In the genomic region with DNA sequence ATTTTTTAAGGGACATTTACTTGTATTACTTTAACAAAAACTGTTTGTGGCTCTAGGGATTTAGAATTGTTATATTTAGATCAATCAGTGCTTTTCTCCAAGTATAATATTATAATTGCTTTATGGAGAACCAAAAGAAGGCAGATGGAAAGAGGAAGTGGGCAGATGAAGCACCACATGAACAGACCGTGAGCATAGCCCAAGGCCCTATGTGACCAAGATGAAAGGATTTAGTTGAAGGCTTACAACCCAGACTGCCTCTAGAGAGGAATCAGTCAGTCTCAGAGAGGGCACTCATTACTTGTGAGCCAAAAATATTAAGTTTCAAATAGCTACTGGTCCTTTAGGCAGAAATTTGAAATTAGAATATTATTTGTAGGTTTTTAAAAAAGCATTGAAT, we compare ENCODE assay signal across 25 cellular contexts.
"Had no signal": no experiment of that assay in that cellular context is flagged by ENCODE, and none has a peak within 500 bp of the region (broad histone marks: within the 10 kb centered on the region; RNA-seq: fewer than 3 reads in every experiment).

No MANE protein-coding gene starts in this region.

- ATAC-seq: esophagus mucosa; naive thymus-derived CD8-positive, alpha-beta T cell had no signal

- H3K4me2 ChIP-seq: hepatocyte, smooth muscle cell had no signal

- H3K27me3 Mint-ChIP-seq: activated naive CD4-positive, alpha-beta T cell treated with anti-CD3 and anti-CD28 coated beads, Interleukin-2, amount 50 U/mL, for 24 hours; naive thymus-derived CD8-positive, alpha-beta T cell; progenitor cell of endocrine pancreas had no signal

- H3K27me3 ChIP-seq: ascending aorta, brain microvascular endothelial cell, hepatocyte, sigmoid colon, upper lobe of left lung had no signal

- H3K9me3 ChIP-seq: ascending aorta, sigmoid colon, thoracic aorta, upper lobe of left lung had no signal

- H3K27ac Mint-ChIP-seq: activated naive CD4-positive, alpha-beta T cell treated with anti-CD3 and anti-CD28 coated beads, Interleukin-2, amount 50 U/mL, for 24 hours; naive thymus-derived CD8-positive, alpha-beta T cell; progenitor cell of endocrine pancreas; T-helper 2 cell treated with Interferon-gamma antibody and Interleukin-4, amounts not matched to agents 5 μg/mL and 100 μg/mL, for 36 hours had no signal

- H3K79me2 ChIP-seq: hepatocyte had no signal

- H3K27ac ChIP-seq: ascending aorta, brain microvascular endothelial cell, hepatocyte, left ventricle myocardium inferior, sigmoid colon, thoracic aorta, upper lobe of left lung had no signal

- FAIRE-seq: colon, frontal cortex, TTC549 had no signal

- H3K4me1 ChIP-seq: ascending aorta, left ventricle myocardium inferior, sigmoid colon, upper lobe of left lung had no signal

- H3K36me3 ChIP-seq: ascending aorta, brain microvascular endothelial cell, left ventricle myocardium inferior, sigmoid colon, thoracic aorta, upper lobe of left lung had no signal

- DNase-seq: activated CD4-positive, alpha-beta T cell treated with anti-CD3 and anti-CD28 coated beads for 1 hour; activated gamma-delta T cell treated with Interleukin-2 at 50 U/mL for 16 hours; activated T-cell treated with anti-CD3 and anti-CD28 coated beads, Interleukin-2, amount 50 U/mL, for 1 hour; brain microvascular endothelial cell; caudate nucleus; effector memory CD4-positive, alpha-beta T cell; glutamatergic neuron; left ventricle myocardium inferior; naive thymus-derived CD8-positive, alpha-beta T cell; retina; sigmoid colon; stimulated activated CD4-positive, alpha-beta T cell treated with anti-CD3 and anti-CD28 coated beads, Interleukin-15, amount 100 ng/mL, for 24 hours; stimulated activated naive CD4-positive, alpha-beta T cell; upper lobe of left lung had no signal

- H3K4me3 ChIP-seq: ascending aorta, hepatocyte, left ventricle myocardium inferior, sigmoid colon, smooth muscle cell, thoracic aorta, upper lobe of left lung had no signal

- H3K36me3 Mint-ChIP-seq: activated naive CD4-positive, alpha-beta T cell treated with anti-CD3 and anti-CD28 coated beads, Interleukin-2, amount 50 U/mL, for 24 hours; naive thymus-derived CD8-positive, alpha-beta T cell had no signal

- H2AFZ ChIP-seq: hepatocyte had no signal

- H3K4me3 Mint-ChIP-seq: activated naive CD4-positive, alpha-beta T cell treated with anti-CD3 and anti-CD28 coated beads, Interleukin-2, amount 50 U/mL, for 24 hours; naive thymus-derived CD8-positive, alpha-beta T cell; T-helper 2 cell treated with Interferon-gamma antibody and Interleukin-4, amounts not matched to agents 5 μg/mL and 100 μg/mL, for 36 hours had no signal

- H3K4me1 Mint-ChIP-seq: activated naive CD4-positive, alpha-beta T cell treated with anti-CD3 and anti-CD28 coated beads, Interleukin-2, amount 50 U/mL, for 24 hours; naive thymus-derived CD8-positive, alpha-beta T cell had no signal
